ENCODE assay signal across 8 cellular contexts in genomic region chr15:30470594-30471365, GRCh38. TPM values are rescaled to one million over a fixed set of nuclear protein-coding genes. Genes with fewer than 3 reads are reported as not detected.
A peak's percentile ranks its signal among the peaks of the same experiment; 100 is the strongest.
DNase-seq lines count a peak whose midpoint lies in the region; ATAC-seq and TF ChIP-seq lines count a peak whose summit lies in the region.
"Not testable (repeated sequence)": the region's sequence is repeated elsewhere in the genome, so short reads cannot be mapped to it uniquely, and the experiment has no call there.

No MANE protein-coding gene starts in this region.

- not testable (repeated sequence) for H3K27me3 Mint-ChIP-seq in endothelial cell (ENCODE audit: unreplicated experiment); natural killer cell (ENCODE audit: low read depth in 2 of 2)

- H3K4me1 Mint-ChIP-seq in endothelial cell (ENCODE audit: unreplicated experiment); natural killer cell: not testable (repeated sequence)

- not testable (repeated sequence) for H3K27ac ChIP-seq in ACC112 (ENCODE audit: low read depth, low read length); PC-3 (ENCODE audit: low read length)

- POLR2A ChIA-PET in PC-3 (lab: Charles Lee; ENCODE audit: unreplicated experiment) = not testable (repeated sequence)

- ATAC-seq in GM19372 (IDR thresholded peaks at IDR 0.05; ENCODE audit: low read depth, unreplicated experiment) (peak; percentile 98), HG02884 (IDR thresholded peaks at IDR 0.05; ENCODE audit: unreplicated experiment) (peak; percentile 64), PC-3 (peak; percentile 96), natural killer cell (peak; percentile 87 to 97 (median 90))

- intact Hi-C loops in PC-3 (cut with micrococcal nuclease); natural killer cell (cut with micrococcal nuclease): not testable (repeated sequence)

- H3K9me3 Mint-ChIP-seq in endothelial cell (ENCODE audit: unreplicated experiment); natural killer cell: not testable (repeated sequence)

- not testable (repeated sequence) for H3K9me3 ChIP-seq in PC-3 (ENCODE audit: low read length)

- H3K4me1 ChIP-seq in ACC112 (ENCODE audit: control insufficient read depth, insufficient read depth, low read length, unreplicated experiment); PC-3 (ENCODE audit: insufficient read depth, low read length): not testable (repeated sequence)

- not testable (repeated sequence) for H3F3A ChIP-seq in PC-3 (ENCODE audit: low read length, unreplicated experiment)

- not testable (repeated sequence) for TF ChIP-seq CTCF in PC-3 (conservative IDR thresholded peaks at IDR 0.05; ENCODE audit: low read depth, low read length); endothelial cell (IDR thresholded peaks at IDR 0.05; ENCODE audit: unreplicated experiment); natural killer cell (IDR thresholded peaks at IDR 0.05)

- H3K4me2 ChIP-seq in PC-3 (ENCODE audit: low read length) = not testable (repeated sequence)

- H3K4me3 Mint-ChIP-seq in endothelial cell (ENCODE audit: unreplicated experiment); natural killer cell: not testable (repeated sequence)

- not testable (repeated sequence) for H3K36me3 Mint-ChIP-seq in endothelial cell (ENCODE audit: low read depth, unreplicated experiment); natural killer cell

- H4K20me1 ChIP-seq in PC-3 (ENCODE audit: low read length) = not testable (repeated sequence)

- not testable (repeated sequence) for H3K36me3 ChIP-seq in ACC112 (ENCODE audit: insufficient read depth, low read length); PC-3 (ENCODE audit: low read depth, low read length)

- CTCF ChIA-PET in PC-3 (lab: Charles Lee) = not testable (repeated sequence)

- 0 out of 2 replicates have a peak overlapping the region, but pooled peaks have one; percentile 51 for H3K4me3 ChIP-seq in ACC112 (ENCODE audit: low read depth, low read length)
- not testable (repeated sequence) for H3K4me3 ChIP-seq in PC-3 (ENCODE audit: low read length)

- H3K79me2 ChIP-seq in ACC112 (ENCODE audit: control insufficient read depth, insufficient read depth, low read length, unreplicated experiment); PC-3 (ENCODE audit: low read length): not testable (repeated sequence)

- not testable (repeated sequence) for H3K9ac ChIP-seq in PC-3 (ENCODE audit: low read length)

- not testable (repeated sequence) for H3K27me3 ChIP-seq in ACC112 (ENCODE audit: insufficient read depth, low read length); PC-3 (ENCODE audit: low read length)

- DNase-seq in PC-3 = not testable (repeated sequence)
- DNase-seq in activated T-cell treated with anti-CD3 and anti-CD28 coated beads for 24 hours (ENCODE audit: low read depth) (peak; percentile 49), endothelial cell (ENCODE audit: low spot score) (peak; percentile 30), natural killer cell (peak; percentile 62)
- DNase-seq in stimulated activated CD4-positive, alpha-beta T cell treated with anti-CD3 and anti-CD28 coated beads, TNF-alpha, amount 100 ng/mL, for 48 hours (ENCODE audit: low read depth in 3 of 3) = peak in 2 of 3 donors; percentile 11 to 31

- H2AFZ ChIP-seq in ACC112 (ENCODE audit: low read length, unreplicated experiment); PC-3 (ENCODE audit: low read length): not testable (repeated sequence)

- H3K9me2 ChIP-seq in PC-3 (replicated peaks; ENCODE audit: low read length) = not testable (repeated sequence)

- not testable (repeated sequence) for H3K27ac Mint-ChIP-seq in endothelial cell (ENCODE audit: unreplicated experiment); natural killer cell

- BruUV-seq in PC-3 (replicated peaks; lab: Mats Ljungman, UMichigan) = not testable (repeated sequence)

RNA-seq across cellular contexts. Expression of gene GOLGA8R, which starts 56.7 kb away (rescaled TPM):
- total RNA-seq in PC-3 (2014; rRNA removed) (0.07 and 0.69 TPM in 2 replicates), endothelial cell (ENCODE audit: unreplicated experiment) (0.92 TPM), natural killer cell (100 to 1,000 TPM in 1 of 3 donors, 10 to 100 TPM in 2; 40.0 to 126 (median 42.7) TPM)

Comparison
In these comparisons a context has a peak if more than half of its experiments do, and no peak if none do; other contexts are left out.
1. RNA of gene GOLGA8R, which starts 56.7 kb away (total RNA-seq): 40.0 to 126 TPM in natural killer cell; 0.92 TPM in endothelial cell (single experiment) and 0.07 to 0.69 TPM in PC-3; every median in the first group is over 10 times any median in the second.
2. Peak in every context shown above with its lines, with median percentiles within 50 percentile points of each other: ATAC-seq.